Comparison of ENCODE assay signal across 1 cellular context in genomic region chr1:44827197-44828002, GRCh38.
TF ChIP-seq lines count a peak whose summit lies in the region.

No MANE protein-coding gene starts in this region.

TF ChIP-seq in HepG2, 621 proteins besides CTCF, POLR2A, EP300 and RAD21 (continues in another document):
- TF ChIP-seq ZNF543 (CRISPR knock-in tag; IDR thresholded peaks at IDR 0.05): peak; percentile 100
- peak; percentile 52; the same call in 1 of the 2 replicates for TF ChIP-seq RXRA (CRISPR knock-in tag; IDR thresholded peaks at IDR 0.05)
- TF ChIP-seq ZNF317 (CRISPR knock-in tag; IDR thresholded peaks at IDR 0.05): peak; percentile 73
- TF ChIP-seq ZNF597 (CRISPR knock-in tag; IDR thresholded peaks at IDR 0.05): no peak
- TF ChIP-seq PHF5A (CRISPR knock-in tag; IDR thresholded peaks at IDR 0.05; ENCODE audit: low read depth, unreplicated experiment): no peak
- TF ChIP-seq, protein P1, sequence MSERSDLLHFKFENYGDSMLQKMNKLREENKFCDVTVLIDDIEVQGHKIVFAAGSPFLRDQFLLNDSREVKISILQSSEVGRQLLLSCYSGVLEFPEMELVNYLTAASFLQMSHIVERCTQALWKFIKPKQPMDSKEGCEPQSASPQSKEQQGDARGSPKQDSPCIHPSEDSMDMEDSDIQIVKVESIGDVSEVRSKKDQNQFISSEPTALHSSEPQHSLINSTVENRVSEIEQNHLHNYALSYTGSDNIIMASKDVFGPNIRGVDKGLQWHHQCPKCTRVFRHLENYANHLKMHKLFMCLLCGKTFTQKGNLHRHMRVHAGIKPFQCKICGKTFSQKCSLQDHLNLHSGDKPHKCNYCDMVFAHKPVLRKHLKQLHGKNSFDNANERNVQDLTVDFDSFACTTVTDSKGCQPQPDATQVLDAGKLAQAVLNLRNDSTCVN (CRISPR knock-in tag; IDR thresholded peaks at IDR 0.05; ENCODE audit: borderline replicate concordance): peak; percentile 24; the same call in 1 of the 2 replicates
- no peak for TF ChIP-seq REXO4 (CRISPR knock-in tag; IDR thresholded peaks at IDR 0.05; ENCODE audit: borderline replicate concordance)
- TF ChIP-seq ZKSCAN5 (CRISPR knock-in tag; IDR thresholded peaks at IDR 0.05): no peak; the same call in 1 of the 2 replicates
- TF ChIP-seq ZNF24 (IDR thresholded peaks at IDR 0.05): no peak
- TF ChIP-seq THYN1 (CRISPR knock-in tag; IDR thresholded peaks at IDR 0.05; ENCODE audit: borderline replicate concordance, low read depth): no peak
- TF ChIP-seq ZNF333 (CRISPR knock-in tag; IDR thresholded peaks at IDR 0.05; ENCODE audit: borderline replicate concordance): peak; percentile 87; the same call in 1 of the 2 replicates
- no peak for TF ChIP-seq NFKB2 (CRISPR knock-in tag; IDR thresholded peaks at IDR 0.05; ENCODE audit: borderline replicate concordance)
- TF ChIP-seq ZNF512B (CRISPR knock-in tag; IDR thresholded peaks at IDR 0.05; ENCODE audit: borderline replicate concordance): no peak
- no peak for TF ChIP-seq ZNF280D (CRISPR knock-in tag; IDR thresholded peaks at IDR 0.05)
- TF ChIP-seq ZNF850 (CRISPR knock-in tag; conservative IDR thresholded peaks at IDR 0.05): no peak
- TF ChIP-seq TIGD3 (CRISPR knock-in tag; IDR thresholded peaks at IDR 0.05; ENCODE audit: borderline replicate concordance): peak; percentile 20; the same call in 1 of the 2 replicates
- TF ChIP-seq, protein P2, sequence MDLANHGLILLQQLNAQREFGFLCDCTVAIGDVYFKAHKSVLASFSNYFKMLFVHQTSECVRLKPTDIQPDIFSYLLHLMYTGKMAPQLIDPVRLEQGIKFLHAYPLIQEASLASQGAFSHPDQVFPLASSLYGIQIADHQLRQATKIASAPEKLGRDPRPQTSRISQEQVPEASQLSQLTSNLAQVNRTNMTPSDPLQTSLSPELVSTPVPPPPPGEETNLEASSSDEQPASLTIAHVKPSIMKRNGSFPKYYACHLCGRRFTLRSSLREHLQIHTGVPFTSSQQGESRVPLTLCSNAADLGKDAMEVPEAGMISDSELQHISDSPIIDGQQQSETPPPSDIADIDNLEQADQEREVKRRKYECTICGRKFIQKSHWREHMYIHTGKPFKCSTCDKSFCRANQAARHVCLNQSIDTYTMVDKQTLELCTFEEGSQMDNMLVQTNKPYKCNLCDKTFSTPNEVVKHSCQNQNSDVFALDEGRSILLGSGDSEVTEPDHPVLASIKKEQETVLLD (CRISPR knock-in tag; IDR thresholded peaks at IDR 0.05; ENCODE audit: low read depth): no peak
- TF ChIP-seq HOXA7 (CRISPR knock-in tag; IDR thresholded peaks at IDR 0.05): no peak
- TF ChIP-seq DPF2 (CRISPR knock-in tag; IDR thresholded peaks at IDR 0.05; ENCODE audit: borderline replicate concordance, low read depth): 0 out of 2 replicates have a peak, but pooled peaks have one; percentile 23
- TF ChIP-seq, protein P3, sequence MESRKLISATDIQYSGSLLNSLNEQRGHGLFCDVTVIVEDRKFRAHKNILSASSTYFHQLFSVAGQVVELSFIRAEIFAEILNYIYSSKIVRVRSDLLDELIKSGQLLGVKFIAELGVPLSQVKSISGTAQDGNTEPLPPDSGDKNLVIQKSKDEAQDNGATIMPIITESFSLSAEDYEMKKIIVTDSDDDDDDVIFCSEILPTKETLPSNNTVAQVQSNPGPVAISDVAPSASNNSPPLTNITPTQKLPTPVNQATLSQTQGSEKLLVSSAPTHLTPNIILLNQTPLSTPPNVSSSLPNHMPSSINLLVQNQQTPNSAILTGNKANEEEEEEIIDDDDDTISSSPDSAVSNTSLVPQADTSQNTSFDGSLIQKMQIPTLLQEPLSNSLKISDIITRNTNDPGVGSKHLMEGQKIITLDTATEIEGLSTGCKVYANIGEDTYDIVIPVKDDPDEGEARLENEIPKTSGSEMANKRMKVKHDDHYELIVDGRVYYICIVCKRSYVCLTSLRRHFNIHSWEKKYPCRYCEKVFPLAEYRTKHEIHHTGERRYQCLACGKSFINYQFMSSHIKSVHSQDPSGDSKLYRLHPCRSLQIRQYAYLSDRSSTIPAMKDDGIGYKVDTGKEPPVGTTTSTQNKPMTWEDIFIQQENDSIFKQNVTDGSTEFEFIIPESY (CRISPR knock-in tag; IDR thresholded peaks at IDR 0.05): no peak
- no peak for TF ChIP-seq U2AF1 (optimal IDR thresholded peaks at IDR 0.05; ENCODE audit: low read depth, low read length)
- TF ChIP-seq CHD2 (IDR thresholded peaks at IDR 0.05; ENCODE audit: low read depth, low read length): no peak
- TF ChIP-seq ZNF530 (CRISPR knock-in tag; IDR thresholded peaks at IDR 0.05; ENCODE audit: low read depth): no peak
- TF ChIP-seq NR2F6 (IDR thresholded peaks at IDR 0.05): peak; percentile 50; the same call in 1 of the 2 replicates
- peak; percentile 76 for TF ChIP-seq NR2F6 (CRISPR knock-in tag; IDR thresholded peaks at IDR 0.05)
- no peak for TF ChIP-seq ZNF782 (CRISPR knock-in tag; IDR thresholded peaks at IDR 0.05; ENCODE audit: borderline replicate concordance)
- TF ChIP-seq, protein P4, sequence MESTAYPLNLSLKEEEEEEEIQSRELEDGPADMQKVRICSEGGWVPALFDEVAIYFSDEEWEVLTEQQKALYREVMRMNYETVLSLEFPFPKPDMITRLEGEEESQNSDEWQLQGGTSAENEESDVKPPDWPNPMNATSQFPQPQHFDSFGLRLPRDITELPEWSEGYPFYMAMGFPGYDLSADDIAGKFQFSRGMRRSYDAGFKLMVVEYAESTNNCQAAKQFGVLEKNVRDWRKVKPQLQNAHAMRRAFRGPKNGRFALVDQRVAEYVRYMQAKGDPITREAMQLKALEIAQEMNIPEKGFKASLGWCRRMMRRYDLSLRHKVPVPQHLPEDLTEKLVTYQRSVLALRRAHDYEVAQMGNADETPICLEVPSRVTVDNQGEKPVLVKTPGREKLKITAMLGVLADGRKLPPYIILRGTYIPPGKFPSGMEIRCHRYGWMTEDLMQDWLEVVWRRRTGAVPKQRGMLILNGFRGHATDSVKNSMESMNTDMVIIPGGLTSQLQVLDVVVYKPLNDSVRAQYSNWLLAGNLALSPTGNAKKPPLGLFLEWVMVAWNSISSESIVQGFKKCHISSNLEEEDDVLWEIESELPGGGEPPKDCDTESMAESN (CRISPR knock-in tag; conservative IDR thresholded peaks at IDR 0.05): peak; percentile 74
- no peak for TF ChIP-seq ZC3H13 (CRISPR knock-in tag; IDR thresholded peaks at IDR 0.05)
- TF ChIP-seq DR1 (CRISPR knock-in tag; IDR thresholded peaks at IDR 0.05): no peak
- no peak for TF ChIP-seq ZNF180 (CRISPR knock-in tag; IDR thresholded peaks at IDR 0.05; ENCODE audit: borderline replicate concordance, low read depth)
- TF ChIP-seq ZKSCAN1 (IDR thresholded peaks at IDR 0.05; ENCODE audit: low read length): no peak; the same call in 1 of the 2 replicates
- TF ChIP-seq KLF12 (CRISPR knock-in tag; IDR thresholded peaks at IDR 0.05; ENCODE audit: borderline replicate concordance): no peak
- TF ChIP-seq ZXDC (CRISPR knock-in tag; IDR thresholded peaks at IDR 0.05): no peak
- TF ChIP-seq, protein P5, sequence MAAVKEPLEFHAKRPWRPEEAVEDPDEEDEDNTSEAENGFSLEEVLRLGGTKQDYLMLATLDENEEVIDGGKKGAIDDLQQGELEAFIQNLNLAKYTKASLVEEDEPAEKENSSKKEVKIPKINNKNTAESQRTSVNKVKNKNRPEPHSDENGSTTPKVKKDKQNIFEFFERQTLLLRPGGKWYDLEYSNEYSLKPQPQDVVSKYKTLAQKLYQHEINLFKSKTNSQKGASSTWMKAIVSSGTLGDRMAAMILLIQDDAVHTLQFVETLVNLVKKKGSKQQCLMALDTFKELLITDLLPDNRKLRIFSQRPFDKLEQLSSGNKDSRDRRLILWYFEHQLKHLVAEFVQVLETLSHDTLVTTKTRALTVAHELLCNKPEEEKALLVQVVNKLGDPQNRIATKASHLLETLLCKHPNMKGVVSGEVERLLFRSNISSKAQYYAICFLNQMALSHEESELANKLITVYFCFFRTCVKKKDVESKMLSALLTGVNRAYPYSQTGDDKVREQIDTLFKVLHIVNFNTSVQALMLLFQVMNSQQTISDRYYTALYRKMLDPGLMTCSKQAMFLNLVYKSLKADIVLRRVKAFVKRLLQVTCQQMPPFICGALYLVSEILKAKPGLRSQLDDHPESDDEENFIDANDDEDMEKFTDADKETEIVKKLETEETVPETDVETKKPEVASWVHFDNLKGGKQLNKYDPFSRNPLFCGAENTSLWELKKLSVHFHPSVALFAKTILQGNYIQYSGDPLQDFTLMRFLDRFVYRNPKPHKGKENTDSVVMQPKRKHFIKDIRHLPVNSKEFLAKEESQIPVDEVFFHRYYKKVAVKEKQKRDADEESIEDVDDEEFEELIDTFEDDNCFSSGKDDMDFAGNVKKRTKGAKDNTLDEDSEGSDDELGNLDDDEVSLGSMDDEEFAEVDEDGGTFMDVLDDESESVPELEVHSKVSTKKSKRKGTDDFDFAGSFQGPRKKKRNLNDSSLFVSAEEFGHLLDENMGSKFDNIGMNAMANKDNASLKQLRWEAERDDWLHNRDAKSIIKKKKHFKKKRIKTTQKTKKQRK (IDR thresholded peaks at IDR 0.05; ENCODE audit: low read length): no peak
- no peak for TF ChIP-seq ZSCAN9 (CRISPR knock-in tag; IDR thresholded peaks at IDR 0.05; ENCODE audit: borderline replicate concordance)
- 0 out of 2 replicates have a peak, but pooled peaks have one; percentile 15 for TF ChIP-seq EEA1 (CRISPR knock-in tag; IDR thresholded peaks at IDR 0.05; ENCODE audit: borderline replicate concordance)
- no peak for TF ChIP-seq MEIS2 (CRISPR knock-in tag; IDR thresholded peaks at IDR 0.05)
- no peak for TF ChIP-seq RFXAP (CRISPR knock-in tag; IDR thresholded peaks at IDR 0.05; ENCODE audit: borderline replicate concordance)
